Comparison of ENCODE assay signal across 1 cellular context in genomic region chr6:137492771-137493217, GRCh38.
TF ChIP-seq lines count a peak whose summit lies in the region.

No MANE protein-coding gene starts in this region.

TF ChIP-seq in HepG2, 621 proteins besides CTCF, POLR2A, EP300 and RAD21:
- no peak for TF ChIP-seq ZNF138 (CRISPR knock-in tag; IDR thresholded peaks at IDR 0.05; ENCODE audit: low read depth)
- TF ChIP-seq POLR2AphosphoS5 (IDR thresholded peaks at IDR 0.05; ENCODE audit: low read depth, low read length), result no peak
- no peak for TF ChIP-seq HOXA3 (CRISPR knock-in tag; IDR thresholded peaks at IDR 0.05)
- no peak for TF ChIP-seq RBFOX2 (IDR thresholded peaks at IDR 0.05; ENCODE audit: low read depth, low read length)
- TF ChIP-seq KMT2B (CRISPR knock-in tag; IDR thresholded peaks at IDR 0.05), result no peak
TF ChIP-seq in HepG2: peak in this region for 0.
